Comparison of ENCODE assay signal across 15 cellular contexts in genomic region chr11:31449040-31449439, GRCh38.
DNase-seq lines count a peak whose midpoint lies in the region; ATAC-seq, FAIRE-seq and TF ChIP-seq lines count a peak whose summit lies in the region.
"Had no signal": no experiment of that assay in that cellular context is flagged by ENCODE, and none has a peak within 500 bp of the region (broad histone marks: within the 10 kb centered on the region; RNA-seq: fewer than 3 reads in every experiment).

No MANE protein-coding gene starts in this region.

- no peaks in the 10 kb centered on the region for H3K79me2 ChIP-seq in GM23338 (replicated peaks; ENCODE audit: insufficient read depth)

- H3K27me3 Mint-ChIP-seq in progenitor cell of endocrine pancreas (no peaks in the 10 kb centered on the region), GM23338 (ENCODE audit: insufficient read depth, low read depth, poor library complexity) (no peaks in the 10 kb centered on the region)
- H3K27me3 Mint-ChIP-seq: CD4-positive, alpha-beta T cell had no signal

- H3K27me3 ChIP-seq in GM23338 (ENCODE audit: insufficient read depth) = no peaks in the 10 kb centered on the region
- H3K27me3 ChIP-seq: BLaER1 treated with 17β-estradiol and CSF1 and Interleukin-3, amounts not matched to agents 10 nM and 100 nM had no signal

- ATAC-seq in GM23338 = no peak

- DNase-seq in NCI-H1694 treated with DMSO at 0.1 percent for 48 hours (lab: John Stamatoyannopoulos, UW) (peak; percentile 21), NCI-H1694 (lab: John Stamatoyannopoulos, UW) (no peak), H54 (ENCODE audit: insufficient read length, low spot score) (no peak), NCI-H774 (lab: John Stamatoyannopoulos, UW) (peak; percentile 67), progenitor cell of endocrine pancreas (ENCODE audit: low spot score, unreplicated experiment) (no peak), GM23338 (ENCODE audit: low spot score) (no peak), putamen (ENCODE audit: low spot score) (no peak)
- DNase-seq: ACHN; Calu3; CD4-positive, alpha-beta T cell; DMS 273 treated with DMSO at 0.1 percent for 48 hours; GM23248; H9 had no signal

- no peaks in the 10 kb centered on the region for H3F3A ChIP-seq in GM23338 (replicated peaks; ENCODE audit: low read depth)

- H3K27ac ChIP-seq in GM23338 (ENCODE audit: low read depth) = no peak overlapping the region
- H3K27ac ChIP-seq: BLaER1 treated with 17β-estradiol and CSF1 and Interleukin-3, amounts not matched to agents 10 nM and 100 nM; GM23248 had no signal

- H3K36me3 Mint-ChIP-seq in progenitor cell of endocrine pancreas (ENCODE audit: insufficient read depth) = peaks cover 33% of the 10 kb centered on the region
- peaks cover 3% of the 10 kb centered on the region; the same call in 2 of the 3 replicates for H3K36me3 Mint-ChIP-seq in GM23338 (ENCODE audit: low read depth)

- peak; percentile 23 for FAIRE-seq in H54 (lab: Jason Lieb, UNC)
- FAIRE-seq: GM18507 had no signal

- H3K4me3 Mint-ChIP-seq in progenitor cell of endocrine pancreas (ENCODE audit: low read depth) = peak overlapping the region; percentile 32
- H3K4me3 Mint-ChIP-seq in GM23338 = no peak overlapping the region
- H3K4me3 Mint-ChIP-seq: CD4-positive, alpha-beta T cell; H9 had no signal

- 0 out of 2 replicates have a peak, but pooled peaks cover 5% of the 10 kb centered on the region for H4K20me1 ChIP-seq in GM23338 (replicated peaks; ENCODE audit: insufficient read depth)
- H4K20me1 ChIP-seq: BLaER1 treated with 17β-estradiol and CSF1 and Interleukin-3, amounts not matched to agents 10 nM and 100 nM had no signal

- no peaks in the 10 kb centered on the region for H3K36me3 ChIP-seq in GM23338 (ENCODE audit: insufficient read depth)

- no peak for TF ChIP-seq CTCF in progenitor cell of endocrine pancreas (IDR thresholded peaks at IDR 0.05; ENCODE audit: unreplicated experiment)
- no peak for TF ChIP-seq CTCF in GM23338 (conservative IDR thresholded peaks at IDR 0.05; ENCODE audit: low read depth in 2 of 2)

- no peaks in the 10 kb centered on the region for H3K4me1 ChIP-seq in GM23338 (ENCODE audit: insufficient read depth)
- H3K4me1 ChIP-seq: BLaER1 treated with 17β-estradiol and CSF1 and Interleukin-3, amounts not matched to agents 10 nM and 100 nM had no signal

- H3K4me1 Mint-ChIP-seq in progenitor cell of endocrine pancreas (ENCODE audit: low read depth) (peaks cover 32% of the 10 kb centered on the region), GM23338 (no peaks in the 10 kb centered on the region; the same call in 2 of the 3 replicates)

- H3K9me2 ChIP-seq in GM23338 (ENCODE audit: insufficient read depth) = no peaks in the 10 kb centered on the region

- TF ChIP-seq POLR2A in H54 (IDR thresholded peaks at IDR 0.05; ENCODE audit: low read depth, low read length) = no peak

- H3K27ac Mint-ChIP-seq in progenitor cell of endocrine pancreas (peak overlapping the region; percentile 60), GM23338 (no peak overlapping the region)
- H3K27ac Mint-ChIP-seq: CD4-positive, alpha-beta T cell; H9 had no signal

- H3K4me3 ChIP-seq in GM23338 = no peak overlapping the region
- H3K4me3 ChIP-seq: BLaER1 treated with 17β-estradiol and CSF1 and Interleukin-3, amounts not matched to agents 10 nM and 100 nM; GM23248 had no signal

- H3K9me3 Mint-ChIP-seq in progenitor cell of endocrine pancreas (ENCODE audit: low read depth) (peaks cover 12% of the 10 kb centered on the region), GM23338 (no peaks in the 10 kb centered on the region)
- H3K9me3 Mint-ChIP-seq: CD4-positive, alpha-beta T cell; H9 had no signal

- no peak overlapping the region for H3K4me2 ChIP-seq in GM23338
- H3K4me2 ChIP-seq: BLaER1 treated with 17β-estradiol and CSF1 and Interleukin-3, amounts not matched to agents 10 nM and 100 nM had no signal

- no peak overlapping the region for H2AFZ ChIP-seq in GM23338
- H2AFZ ChIP-seq: GM23248 had no signal

TF ChIP-seq in GM23338, 12 proteins besides CTCF, POLR2A, EP300 and RAD21 (continues in another document):
- TF ChIP-seq NANOG (IDR thresholded peaks at IDR 0.05; ENCODE audit: borderline replicate concordance) (no peak), CREB1 (CRISPR knock-in tag; IDR thresholded peaks at IDR 0.05; ENCODE audit: low read depth) (no peak), EZH2 (IDR thresholded peaks at IDR 0.05; ENCODE audit: low read depth, unreplicated experiment) (no peak), EZH2phosphoT487 (IDR thresholded peaks at IDR 0.05; ENCODE audit: unreplicated experiment) (no peak), POLR2AphosphoS5 (IDR thresholded peaks at IDR 0.05; ENCODE audit: low read depth) (no peak), STAT1 (IDR thresholded peaks at IDR 0.05; ENCODE audit: unreplicated experiment) (no peak), REST (IDR thresholded peaks at IDR 0.05; ENCODE audit: unreplicated experiment) (no peak), ETS1 (IDR thresholded peaks at IDR 0.05) (no peak), JUNB (IDR thresholded peaks at IDR 0.05; ENCODE audit: unreplicated experiment) (no peak)

Comparison
In these comparisons a context has a peak if more than half of its experiments do, and no peak if none do; other contexts are left out.
1. DNase-seq: peak in NCI-H1694 treated with DMSO at 0.1 percent for 48 hours (single experiment) and NCI-H774 (single experiment); none in NCI-H1694 (single experiment), H54 (single experiment), progenitor cell of endocrine pancreas (single experiment), GM23338 (single experiment) and putamen (single experiment).